Comparison of ENCODE assay signal across 21 cellular contexts in the genomic region with DNA sequence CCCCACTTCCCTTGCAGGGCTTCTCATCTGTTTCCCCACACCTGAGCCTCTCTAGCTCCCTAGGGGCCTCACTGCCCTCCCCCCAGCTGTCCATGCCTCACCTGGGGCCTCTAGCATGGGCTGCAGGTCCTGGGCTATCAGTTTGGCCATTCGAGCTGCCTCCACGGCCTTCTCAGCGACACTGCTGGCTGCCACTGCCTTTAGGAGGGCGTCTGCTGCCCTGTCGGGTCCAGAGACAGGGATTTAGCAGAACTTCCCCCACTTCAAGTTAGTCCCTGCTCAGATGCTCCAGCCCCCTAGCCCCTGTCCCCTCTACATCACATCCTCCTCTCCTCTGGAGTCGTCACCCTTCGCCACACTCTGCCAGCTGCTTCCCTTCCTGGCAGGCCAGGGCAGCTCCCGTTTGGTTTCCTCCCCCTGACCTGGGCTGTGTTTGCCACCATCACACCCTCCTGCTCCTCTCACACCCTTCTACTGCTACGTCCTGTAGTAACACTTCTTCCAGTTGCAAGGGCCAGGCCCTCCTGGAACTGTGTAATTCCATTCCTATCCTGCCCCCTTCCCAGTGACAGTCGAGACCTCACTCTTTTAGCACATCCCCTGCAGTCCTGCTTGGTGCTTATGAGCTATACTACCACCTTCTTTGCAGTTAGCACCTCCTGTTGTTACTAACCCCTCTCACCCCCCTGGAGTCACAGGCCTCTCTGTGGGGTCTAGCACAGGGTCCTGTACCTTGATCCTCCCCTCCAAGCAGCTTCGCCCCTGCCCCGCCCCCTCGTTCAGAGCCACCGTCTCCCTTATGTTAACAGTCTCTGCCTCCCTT. TPM values are rescaled to one million over a fixed set of nuclear protein-coding genes. Genes with fewer than 3 reads are reported as not detected.
DNase-seq lines count a peak whose midpoint lies in the region; ATAC-seq and TF ChIP-seq lines count a peak whose summit lies in the region.
"Had no signal": no experiment of that assay in that cellular context is flagged by ENCODE, and none has a peak within 500 bp of the region (broad histone marks: within the 10 kb centered on the region; RNA-seq: fewer than 3 reads in every experiment).

No MANE protein-coding gene starts in this region.

- TF ChIP-seq CTCF in endothelial cell (IDR thresholded peaks at IDR 0.05; ENCODE audit: unreplicated experiment) (no peak), osteoblast (IDR thresholded peaks at IDR 0.05; ENCODE audit: extremely low read depth, low read depth, low read length) (no peak), tibial artery (IDR thresholded peaks at IDR 0.05) (no peak)

- peaks cover 4% of the 10 kb centered on the region for H3K36me3 Mint-ChIP-seq in endothelial cell (ENCODE audit: low read depth, unreplicated experiment)

- no peak for ATAC-seq in stimulated activated naive CD8-positive, alpha-beta T cell treated with anti-CD3 and anti-CD28 coated beads, Interleukin-15, Interleukin-2, amounts not matched to agents 100 U/mL and 50 U/mL, for 24 hours
- ATAC-seq: activated CD8-positive, alpha-beta T cell treated with anti-CD3 and anti-CD28 coated beads for 36 hours; left colon had no signal

- peaks cover 30% of the 10 kb centered on the region for H3K27me3 Mint-ChIP-seq in endothelial cell (ENCODE audit: unreplicated experiment)

- no peaks in the 10 kb centered on the region for H3K9me3 Mint-ChIP-seq in endothelial cell (ENCODE audit: unreplicated experiment)
- H3K9me3 Mint-ChIP-seq: activated CD8-positive, alpha-beta T cell treated with anti-CD3 and anti-CD28 coated beads for 36 hours; H9 had no signal

- H3K27ac ChIP-seq in osteoblast (ENCODE audit: low read depth, low read length) (no peak overlapping the region), tibial artery (no peak overlapping the region)
- H3K27ac ChIP-seq: parathyroid adenoma, VCaP had no signal

- intact Hi-C loops in tibial artery (cut with DNase I; ENCODE audit: low total_unique reads), result no loop called here

- no peaks in the 10 kb centered on the region for H3K79me2 ChIP-seq in osteoblast (ENCODE audit: insufficient read depth, low read length)
- H3K79me2 ChIP-seq: parathyroid adenoma had no signal

- DNase-seq in GDM1 (lab: John Stamatoyannopoulos, UW) (peak; percentile 53), NCI-H2171 treated with DMSO at 0.1 percent for 48 hours (lab: John Stamatoyannopoulos, UW) (peak; percentile 47), endothelial cell (ENCODE audit: low spot score) (no peak), osteoblast (ENCODE audit: insufficient read length, low spot score, missing footprints) (peak; percentile 69), HPDE6-E6E7 (ENCODE audit: extremely low spot score) (no peak), tibial artery (no peak), SW480 (ENCODE audit: low spot score) (no peak)
- DNase-seq in stimulated activated naive CD8-positive, alpha-beta T cell treated with anti-CD3 and anti-CD28 coated beads, Interleukin-15, Interleukin-2, amounts not matched to agents 100 U/mL and 50 U/mL, for 24 hours, result no peak
- DNase-seq: activated CD8-positive, alpha-beta T cell treated with anti-CD3 and anti-CD28 coated beads for 36 hours; central memory CD4-positive, alpha-beta T cell; DMS 273 treated with DMSO at 0.1 percent for 48 hours; left colon; NCI-H1092 treated with DMSO at 0.1 percent for 48 hours; stimulated activated CD4-positive, alpha-beta T cell treated with anti-CD3 and anti-CD28 coated beads, Interleukin-4, amount 100 ng/mL, for 4 hours; stimulated activated CD8-positive, alpha-beta memory T cell treated with anti-CD3 and anti-CD28 coated beads, Interleukin-4, amount 100 ng/mL, for 48 hours had no signal

- peaks cover 47% of the 10 kb centered on the region for H3K4me1 Mint-ChIP-seq in endothelial cell (ENCODE audit: unreplicated experiment)

- H3K4me3 Mint-ChIP-seq in endothelial cell (ENCODE audit: unreplicated experiment), result no peak overlapping the region
- H3K4me3 Mint-ChIP-seq: activated CD8-positive, alpha-beta T cell treated with anti-CD3 and anti-CD28 coated beads for 36 hours had no signal

- peaks cover 49% of the 10 kb centered on the region for H3K27me3 ChIP-seq in osteoblast (ENCODE audit: insufficient read depth, low read length)
- peaks cover under 1 to 61% of the 10 kb centered on the region in 2 donors for H3K27me3 ChIP-seq in tibial artery

- H3K4me2 ChIP-seq in osteoblast (ENCODE audit: insufficient read depth, low read length), result no peak overlapping the region

- H2AFZ ChIP-seq in osteoblast (ENCODE audit: low read length), result no peak overlapping the region
- H2AFZ ChIP-seq: parathyroid adenoma had no signal

- H3K27ac Mint-ChIP-seq in endothelial cell (ENCODE audit: unreplicated experiment), result peak overlapping the region; percentile 16
- H3K27ac Mint-ChIP-seq: activated CD8-positive, alpha-beta T cell treated with anti-CD3 and anti-CD28 coated beads for 36 hours had no signal

- H3K9me3 ChIP-seq in osteoblast (ENCODE audit: low read depth, low read length) (no peaks in the 10 kb centered on the region), tibial artery (no peaks in the 10 kb centered on the region)
- H3K9me3 ChIP-seq: adrenal gland had no signal

- no peak overlapping the region for H3K4me3 ChIP-seq in osteoblast (ENCODE audit: insufficient read depth, low read length)
- H3K4me3 ChIP-seq in tibial artery, result no peak overlapping the region
- H3K4me3 ChIP-seq: adrenal gland, skin epidermis had no signal

- H3K36me3 ChIP-seq in osteoblast (ENCODE audit: insufficient read depth, low read length) (no peaks in the 10 kb centered on the region), tibial artery (no peaks in the 10 kb centered on the region)
- H3K36me3 ChIP-seq: adrenal gland had no signal

- H3K4me1 ChIP-seq in osteoblast (ENCODE audit: insufficient read depth, low read length) (peaks cover 7% of the 10 kb centered on the region), tibial artery (peaks cover 0 to 18% (median 10%) of the 10 kb centered on the region in 4 donors)

- H4K20me1 ChIP-seq in osteoblast (ENCODE audit: insufficient read depth, low read length), result no peaks in the 10 kb centered on the region

RNA-seq across cellular contexts. Expression of a gene that starts 4.3 kb away (rescaled TPM):
- 134 TPM for total RNA-seq in endothelial cell (ENCODE audit: unreplicated experiment)
- total RNA-seq in osteoblast, result 7.7 and 10.9 TPM in 2 replicates

RNA-seq across cellular contexts. Expression of a gene that starts 6.7 kb away (rescaled TPM):
- total RNA-seq in endothelial cell (ENCODE audit: unreplicated experiment) (0.64 TPM), osteoblast (not detected in 2 replicates)
- total RNA-seq: myocyte had no signal

RNA-seq across cellular contexts. Expression of a gene that starts 15.8 kb away (rescaled TPM):
- total RNA-seq in endothelial cell (ENCODE audit: unreplicated experiment), result 6.9 TPM
- 27.4 and 27.5 TPM in 2 replicates for total RNA-seq in osteoblast

RNA-seq across cellular contexts. Expression of a gene that starts 20.3 kb away (rescaled TPM):
- total RNA-seq in endothelial cell (ENCODE audit: unreplicated experiment) (12.7 TPM), osteoblast (0.59 and 0.72 TPM in 2 replicates)

Comparison
In these comparisons a context has a peak if more than half of its experiments do, and no peak if none do; other contexts are left out.
1. DNase-seq: peak in GDM1 (single experiment), NCI-H2171 treated with DMSO at 0.1 percent for 48 hours (single experiment) and osteoblast (single experiment); none in endothelial cell (single experiment), HPDE6-E6E7 (single experiment), tibial artery (0 of 2), stimulated activated naive CD8-positive, alpha-beta T cell treated with anti-CD3 and anti-CD28 coated beads, Interleukin-15, Interleukin-2, amounts not matched to agents 100 U/mL and 50 U/mL, for 24 hours (single experiment) and SW480 (single experiment).
2. RNA of a gene that starts 4.3 kb away (total RNA-seq): 134 TPM in endothelial cell (single experiment); 7.7 to 10.9 TPM in osteoblast; every median in the first group is over 10 times any median in the second.